In the genomic region with DNA sequence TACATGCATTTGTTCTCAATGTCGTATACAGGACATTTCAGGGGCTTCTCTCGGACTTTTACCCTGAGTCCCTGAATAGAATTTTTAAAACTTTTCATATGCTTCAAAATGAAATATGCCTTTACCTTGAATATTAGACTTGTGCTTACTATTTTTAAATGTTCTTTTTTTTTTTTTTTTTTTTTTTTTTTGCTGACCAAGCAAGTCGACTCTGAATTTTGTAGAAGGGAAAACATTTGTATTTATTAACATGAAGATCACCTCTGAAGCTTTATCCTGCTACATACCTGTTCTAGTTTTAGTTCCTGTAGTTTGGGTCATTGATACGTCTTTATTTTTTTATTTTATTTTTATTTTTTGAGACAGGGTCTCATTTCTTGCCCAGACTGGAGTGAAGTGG, we compare ENCODE assay signal across 21 cellular contexts.
"Had no signal": no experiment of that assay in that cellular context is flagged by ENCODE, and none has a peak within 500 bp of the region (broad histone marks: within the 10 kb centered on the region; RNA-seq: fewer than 3 reads in every experiment).

No MANE protein-coding gene starts in this region.

- H3K27ac Mint-ChIP-seq: effector memory CD8-positive, alpha-beta T cell; nephron; neural progenitor cell; progenitor cell of endocrine pancreas had no signal

- H3K36me3 Mint-ChIP-seq: stimulated activated effector memory CD8-positive, alpha-beta T cell treated with anti-CD3 and anti-CD28 coated beads, Interleukin-12 subunit alpha, Interleukin-12 subunit beta, amount 100 ng/mL, for 72 hours had no signal

- ATAC-seq: effector memory CD8-positive, alpha-beta T cell; heart right ventricle; left cardiac atrium; left lung; naive thymus-derived CD4-positive, alpha-beta T cell had no signal

- DNase-seq: cortex of kidney; effector memory CD8-positive, alpha-beta T cell; erythroblast; esophagus squamous epithelium; foreskin melanocyte; glutamatergic neuron; heart right ventricle; hippocampal formation; left cardiac atrium; left lung; mesenchymal stem cell; midbrain; naive thymus-derived CD4-positive, alpha-beta T cell; sigmoid colon; stimulated activated CD4-positive, alpha-beta T cell treated with anti-CD3 and anti-CD28 coated beads, Interleukin-4, amount 100 ng/mL, for 24 hours; stimulated activated naive CD4-positive, alpha-beta T cell treated with Interleukin-2 at 50 U/mL for 16 hours; upper lobe of left lung had no signal

- H3K4me3 Mint-ChIP-seq: effector memory CD8-positive, alpha-beta T cell; naive thymus-derived CD4-positive, alpha-beta T cell; nephron; neural progenitor cell; stimulated activated effector memory CD8-positive, alpha-beta T cell treated with anti-CD3 and anti-CD28 coated beads, Interleukin-12 subunit alpha, Interleukin-12 subunit beta, amount 100 ng/mL, for 72 hours had no signal

- H3K9me3 Mint-ChIP-seq: stimulated activated effector memory CD8-positive, alpha-beta T cell treated with anti-CD3 and anti-CD28 coated beads, Interleukin-12 subunit alpha, Interleukin-12 subunit beta, amount 100 ng/mL, for 72 hours had no signal

- H3K4me1 Mint-ChIP-seq: neural progenitor cell had no signal
